In the genomic region with DNA sequence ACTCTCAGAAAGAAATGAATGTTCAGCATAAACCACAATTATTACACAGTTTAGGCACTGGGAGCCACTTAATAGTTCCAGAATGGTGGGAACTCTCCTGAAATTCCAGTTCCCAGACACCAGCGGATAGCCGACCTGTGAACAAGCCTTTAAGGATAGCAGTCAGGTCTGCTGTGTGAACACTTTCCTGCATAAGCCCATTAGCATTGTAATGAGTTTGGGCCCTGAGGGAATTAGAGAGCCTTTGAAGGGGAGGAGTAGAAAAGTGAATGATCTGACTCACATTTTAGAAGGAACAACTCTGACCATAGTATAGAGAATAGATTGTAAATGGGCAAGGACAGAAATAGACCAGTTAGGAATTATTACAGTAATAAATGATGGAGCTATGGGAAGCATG, we compare ENCODE assay signal across 1 cellular context.
TF ChIP-seq lines count a peak whose summit lies in the region.

No MANE protein-coding gene starts in this region.

TF ChIP-seq in GM23338, 12 proteins besides CTCF, POLR2A, EP300 and RAD21 (continued from another document):
- TF ChIP-seq, protein P1, sequence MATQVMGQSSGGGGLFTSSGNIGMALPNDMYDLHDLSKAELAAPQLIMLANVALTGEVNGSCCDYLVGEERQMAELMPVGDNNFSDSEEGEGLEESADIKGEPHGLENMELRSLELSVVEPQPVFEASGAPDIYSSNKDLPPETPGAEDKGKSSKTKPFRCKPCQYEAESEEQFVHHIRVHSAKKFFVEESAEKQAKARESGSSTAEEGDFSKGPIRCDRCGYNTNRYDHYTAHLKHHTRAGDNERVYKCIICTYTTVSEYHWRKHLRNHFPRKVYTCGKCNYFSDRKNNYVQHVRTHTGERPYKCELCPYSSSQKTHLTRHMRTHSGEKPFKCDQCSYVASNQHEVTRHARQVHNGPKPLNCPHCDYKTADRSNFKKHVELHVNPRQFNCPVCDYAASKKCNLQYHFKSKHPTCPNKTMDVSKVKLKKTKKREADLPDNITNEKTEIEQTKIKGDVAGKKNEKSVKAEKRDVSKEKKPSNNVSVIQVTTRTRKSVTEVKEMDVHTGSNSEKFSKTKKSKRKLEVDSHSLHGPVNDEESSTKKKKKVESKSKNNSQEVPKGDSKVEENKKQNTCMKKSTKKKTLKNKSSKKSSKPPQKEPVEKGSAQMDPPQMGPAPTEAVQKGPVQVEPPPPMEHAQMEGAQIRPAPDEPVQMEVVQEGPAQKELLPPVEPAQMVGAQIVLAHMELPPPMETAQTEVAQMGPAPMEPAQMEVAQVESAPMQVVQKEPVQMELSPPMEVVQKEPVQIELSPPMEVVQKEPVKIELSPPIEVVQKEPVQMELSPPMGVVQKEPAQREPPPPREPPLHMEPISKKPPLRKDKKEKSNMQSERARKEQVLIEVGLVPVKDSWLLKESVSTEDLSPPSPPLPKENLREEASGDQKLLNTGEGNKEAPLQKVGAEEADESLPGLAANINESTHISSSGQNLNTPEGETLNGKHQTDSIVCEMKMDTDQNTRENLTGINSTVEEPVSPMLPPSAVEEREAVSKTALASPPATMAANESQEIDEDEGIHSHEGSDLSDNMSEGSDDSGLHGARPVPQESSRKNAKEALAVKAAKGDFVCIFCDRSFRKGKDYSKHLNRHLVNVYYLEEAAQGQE (IDR thresholded peaks at IDR 0.05; ENCODE audit: unreplicated experiment) = no peak
- TF ChIP-seq CREB1 (CRISPR knock-in tag; IDR thresholded peaks at IDR 0.05; ENCODE audit: low read depth) (no peak), ZNF331 (CRISPR knock-in tag; IDR thresholded peaks at IDR 0.05; ENCODE audit: low read depth) (no peak)
- TF ChIP-seq, protein P2, sequence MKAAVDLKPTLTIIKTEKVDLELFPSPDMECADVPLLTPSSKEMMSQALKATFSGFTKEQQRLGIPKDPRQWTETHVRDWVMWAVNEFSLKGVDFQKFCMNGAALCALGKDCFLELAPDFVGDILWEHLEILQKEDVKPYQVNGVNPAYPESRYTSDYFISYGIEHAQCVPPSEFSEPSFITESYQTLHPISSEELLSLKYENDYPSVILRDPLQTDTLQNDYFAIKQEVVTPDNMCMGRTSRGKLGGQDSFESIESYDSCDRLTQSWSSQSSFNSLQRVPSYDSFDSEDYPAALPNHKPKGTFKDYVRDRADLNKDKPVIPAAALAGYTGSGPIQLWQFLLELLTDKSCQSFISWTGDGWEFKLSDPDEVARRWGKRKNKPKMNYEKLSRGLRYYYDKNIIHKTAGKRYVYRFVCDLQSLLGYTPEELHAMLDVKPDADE (IDR thresholded peaks at IDR 0.05) = no peak
- TF ChIP-seq, protein P3, sequence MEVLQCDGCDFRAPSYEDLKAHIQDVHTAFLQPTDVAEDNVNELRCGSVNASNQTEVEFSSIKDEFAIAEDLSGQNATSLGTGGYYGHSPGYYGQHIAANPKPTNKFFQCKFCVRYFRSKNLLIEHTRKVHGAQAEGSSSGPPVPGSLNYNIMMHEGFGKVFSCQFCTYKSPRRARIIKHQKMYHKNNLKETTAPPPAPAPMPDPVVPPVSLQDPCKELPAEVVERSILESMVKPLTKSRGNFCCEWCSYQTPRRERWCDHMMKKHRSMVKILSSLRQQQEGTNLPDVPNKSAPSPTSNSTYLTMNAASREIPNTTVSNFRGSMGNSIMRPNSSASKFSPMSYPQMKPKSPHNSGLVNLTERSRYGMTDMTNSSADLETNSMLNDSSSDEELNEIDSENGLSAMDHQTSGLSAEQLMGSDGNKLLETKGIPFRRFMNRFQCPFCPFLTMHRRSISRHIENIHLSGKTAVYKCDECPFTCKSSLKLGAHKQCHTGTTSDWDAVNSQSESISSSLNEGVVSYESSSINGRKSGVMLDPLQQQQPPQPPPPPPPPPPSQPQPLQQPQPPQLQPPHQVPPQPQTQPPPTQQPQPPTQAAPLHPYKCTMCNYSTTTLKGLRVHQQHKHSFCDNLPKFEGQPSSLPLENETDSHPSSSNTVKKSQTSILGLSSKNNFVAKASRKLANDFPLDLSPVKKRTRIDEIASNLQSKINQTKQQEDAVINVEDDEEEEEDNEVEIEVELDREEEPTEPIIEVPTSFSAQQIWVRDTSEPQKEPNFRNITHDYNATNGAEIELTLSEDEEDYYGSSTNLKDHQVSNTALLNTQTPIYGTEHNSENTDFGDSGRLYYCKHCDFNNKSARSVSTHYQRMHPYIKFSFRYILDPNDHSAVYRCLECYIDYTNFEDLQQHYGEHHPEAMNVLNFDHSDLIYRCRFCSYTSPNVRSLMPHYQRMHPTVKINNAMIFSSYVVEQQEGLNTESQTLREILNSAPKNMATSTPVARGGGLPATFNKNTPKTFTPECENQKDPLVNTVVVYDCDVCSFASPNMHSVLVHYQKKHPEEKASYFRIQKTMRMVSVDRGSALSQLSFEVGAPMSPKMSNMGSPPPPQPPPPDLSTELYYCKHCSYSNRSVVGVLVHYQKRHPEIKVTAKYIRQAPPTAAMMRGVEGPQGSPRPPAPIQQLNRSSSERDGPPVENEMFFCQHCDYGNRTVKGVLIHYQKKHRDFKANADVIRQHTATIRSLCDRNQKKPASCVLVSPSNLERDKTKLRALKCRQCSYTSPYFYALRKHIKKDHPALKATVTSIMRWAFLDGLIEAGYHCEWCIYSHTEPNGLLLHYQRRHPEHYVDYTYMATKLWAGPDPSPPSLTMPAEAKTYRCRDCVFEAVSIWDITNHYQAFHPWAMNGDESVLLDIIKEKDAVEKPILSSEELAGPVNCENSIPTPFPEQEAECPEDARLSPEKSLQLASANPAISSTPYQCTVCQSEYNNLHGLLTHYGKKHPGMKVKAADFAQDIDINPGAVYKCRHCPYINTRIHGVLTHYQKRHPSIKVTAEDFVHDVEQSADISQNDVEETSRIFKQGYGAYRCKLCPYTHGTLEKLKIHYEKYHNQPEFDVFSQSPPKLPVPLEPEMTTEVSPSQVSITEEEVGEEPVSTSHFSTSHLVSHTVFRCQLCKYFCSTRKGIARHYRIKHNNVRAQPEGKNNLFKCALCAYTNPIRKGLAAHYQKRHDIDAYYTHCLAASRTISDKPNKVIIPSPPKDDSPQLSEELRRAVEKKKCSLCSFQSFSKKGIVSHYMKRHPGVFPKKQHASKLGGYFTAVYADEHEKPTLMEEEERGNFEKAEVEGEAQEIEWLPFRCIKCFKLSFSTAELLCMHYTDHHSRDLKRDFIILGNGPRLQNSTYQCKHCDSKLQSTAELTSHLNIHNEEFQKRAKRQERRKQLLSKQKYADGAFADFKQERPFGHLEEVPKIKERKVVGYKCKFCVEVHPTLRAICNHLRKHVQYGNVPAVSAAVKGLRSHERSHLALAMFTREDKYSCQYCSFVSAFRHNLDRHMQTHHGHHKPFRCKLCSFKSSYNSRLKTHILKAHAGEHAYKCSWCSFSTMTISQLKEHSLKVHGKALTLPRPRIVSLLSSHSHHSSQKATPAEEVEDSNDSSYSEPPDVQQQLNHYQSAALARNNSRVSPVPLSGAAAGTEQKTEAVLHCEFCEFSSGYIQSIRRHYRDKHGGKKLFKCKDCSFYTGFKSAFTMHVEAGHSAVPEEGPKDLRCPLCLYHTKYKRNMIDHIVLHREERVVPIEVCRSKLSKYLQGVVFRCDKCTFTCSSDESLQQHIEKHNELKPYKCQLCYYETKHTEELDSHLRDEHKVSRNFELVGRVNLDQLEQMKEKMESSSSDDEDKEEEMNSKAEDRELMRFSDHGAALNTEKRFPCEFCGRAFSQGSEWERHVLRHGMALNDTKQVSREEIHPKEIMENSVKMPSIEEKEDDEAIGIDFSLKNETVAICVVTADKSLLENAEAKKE (CRISPR knock-in tag; IDR thresholded peaks at IDR 0.05) = no peak
